In the genomic region with DNA sequence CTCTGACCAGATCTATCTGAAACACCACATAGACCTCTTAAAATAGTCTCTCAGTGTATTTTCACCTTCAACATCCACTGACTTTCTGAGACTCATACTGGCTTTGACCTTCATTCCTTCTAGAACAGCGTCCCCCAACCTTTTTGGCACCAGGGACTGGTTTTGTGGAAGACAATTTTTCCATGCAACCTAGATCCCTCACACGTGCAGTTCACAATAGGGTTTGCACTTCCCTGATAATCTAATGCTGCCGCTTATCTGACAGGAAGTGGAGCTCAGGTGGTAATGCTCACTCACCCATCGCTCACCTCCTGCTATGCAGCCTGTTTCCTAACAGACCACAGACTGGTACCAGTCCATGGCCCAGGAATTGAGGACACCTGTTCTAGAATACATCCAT, we compare ENCODE assay signal across 1 cellular context.
TF ChIP-seq lines count a peak whose summit lies in the region.

No MANE protein-coding gene starts in this region.

TF ChIP-seq in K562, 482 proteins besides CTCF, POLR2A, EP300 and RAD21 (continued from another document):
- peak; percentile 19 to 67; a peak in 2 of 4 replicates for TF ChIP-seq MNT (conservative IDR thresholded peaks at IDR 0.05)
- peak; percentile 34; the same call in 1 of the 2 replicates for TF ChIP-seq GTF2E2 (tag; IDR thresholded peaks at IDR 0.05)
- peak; percentile 50 to 65; a peak in 3 of 4 replicates for TF ChIP-seq KDM1A (IDR thresholded peaks at IDR 0.05)
- peak; percentile 37; the same call in 1 of the 2 replicates for TF ChIP-seq NFATC3 (IDR thresholded peaks at IDR 0.05)
- TF ChIP-seq, protein P1, sequence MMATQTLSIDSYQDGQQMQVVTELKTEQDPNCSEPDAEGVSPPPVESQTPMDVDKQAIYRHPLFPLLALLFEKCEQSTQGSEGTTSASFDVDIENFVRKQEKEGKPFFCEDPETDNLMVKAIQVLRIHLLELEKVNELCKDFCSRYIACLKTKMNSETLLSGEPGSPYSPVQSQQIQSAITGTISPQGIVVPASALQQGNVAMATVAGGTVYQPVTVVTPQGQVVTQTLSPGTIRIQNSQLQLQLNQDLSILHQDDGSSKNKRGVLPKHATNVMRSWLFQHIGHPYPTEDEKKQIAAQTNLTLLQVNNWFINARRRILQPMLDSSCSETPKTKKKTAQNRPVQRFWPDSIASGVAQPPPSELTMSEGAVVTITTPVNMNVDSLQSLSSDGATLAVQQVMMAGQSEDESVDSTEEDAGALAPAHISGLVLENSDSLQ (IDR thresholded peaks at IDR 0.05): peak; percentile 6; the same call in 1 of the 2 replicates
- 0 out of 2 replicates have a peak, but pooled peaks have one; percentile 32 for TF ChIP-seq SP1 (CRISPR knock-in tag; IDR thresholded peaks at IDR 0.05)
- peak; percentile 78; the same call in 1 of the 2 replicates for TF ChIP-seq MTA1 (IDR thresholded peaks at IDR 0.05; ENCODE audit: borderline replicate concordance)
- TF ChIP-seq RB1 (IDR thresholded peaks at IDR 0.05; ENCODE audit: low read depth): no peak
TF ChIP-seq in K562: peak in this region for 83.
